Comparison of ENCODE assay signal across 34 cellular contexts in genomic region chr6:107047807-107048206, GRCh38.
"Had no signal": no experiment of that assay in that cellular context is flagged by ENCODE, and none has a peak within 500 bp of the region (broad histone marks: within the 10 kb centered on the region; RNA-seq: fewer than 3 reads in every experiment).

No MANE protein-coding gene starts in this region.

- H3K27me3 ChIP-seq: adrenal gland, cardiac muscle cell had no signal

- H3K27ac ChIP-seq: adrenal gland, cardiac muscle cell, VCaP had no signal

- H3K36me3 Mint-ChIP-seq: activated naive CD4-positive, alpha-beta T cell treated with anti-CD3 and anti-CD28 coated beads, Interleukin-2, amount 50 U/mL, for 72 hours had no signal

- H3K4me1 Mint-ChIP-seq: activated B cell treated with CpG ODN at 0.5 μM for 24 hours; activated naive CD8-positive, alpha-beta T cell treated with anti-CD3 and anti-CD28 coated beads for 36 hours; central memory CD8-positive, alpha-beta T cell had no signal

- H3K36me3 ChIP-seq: cardiac muscle cell had no signal

- H3K4me3 Mint-ChIP-seq: activated B cell treated with CpG ODN at 0.5 μM for 24 hours; activated CD4-positive, alpha-beta memory T cell treated with anti-CD3 and anti-CD28 coated beads for 36 hours; activated CD4-positive, alpha-beta T cell treated with anti-CD3 and anti-CD28 coated beads, Interleukin-2, amount 10 ng/mL, durations not matched to agents 24 days and 14 days; activated CD8-positive, alpha-beta T cell treated with anti-CD3 and anti-CD28 coated beads for 36 hours; activated naive CD4-positive, alpha-beta T cell treated with anti-CD3 and anti-CD28 coated beads for 36 hours; activated naive CD8-positive, alpha-beta T cell treated with anti-CD3 and anti-CD28 coated beads for 36 hours; activated T-cell treated with anti-CD3 and anti-CD28 coated beads, Interleukin-2, amount 50 U/mL, for 4 hours; central memory CD8-positive, alpha-beta T cell; T-helper 1 cell treated with Interleukin-12 subunit alpha and Interleukin-12 subunit beta and Interleukin-4 antibody, amounts not matched to agents 30 μg/mL and 1 μg/mL, for 36 hours; T-helper 2 cell treated with Interferon-gamma antibody and Interleukin-4, amounts not matched to agents 5 μg/mL and 100 μg/mL, for 36 hours had no signal

- DNase-seq: activated B cell treated with CpG ODN at 0.5 μM for 24 hours; activated CD4-positive, alpha-beta memory T cell treated with anti-CD3 and anti-CD28 coated beads for 36 hours; activated CD4-positive, alpha-beta T cell treated with anti-CD3 and anti-CD28 coated beads for 4 hours; activated CD4-positive, alpha-beta T cell treated with anti-CD3 and anti-CD28 coated beads, Interleukin-2, amount 10 ng/mL, durations not matched to agents 24 days and 14 days; activated CD4-positive, alpha-beta T cell treated with anti-CD3 and anti-CD28 coated beads, Interleukin-2, amount 50 U/mL, for 1 hour; activated CD4-positive, alpha-beta T cell treated with anti-CD3 and anti-CD28 coated beads, Interleukin-2, amount 50 U/mL, for 4 hours; activated CD4-positive, CD25-positive, alpha-beta regulatory T cell treated with anti-CD3 and anti-CD28 coated beads, Interleukin-2, amount 50 U/mL, for 72 hours; activated CD8-positive, alpha-beta memory T cell treated with anti-CD3 and anti-CD28 coated beads, Interleukin-2, amount 50 U/mL, for 4 hours; activated CD8-positive, alpha-beta T cell treated with anti-CD3 and anti-CD28 coated beads for 36 hours; activated effector memory CD4-positive, alpha-beta T cell treated with anti-CD3 and anti-CD28 coated beads, Interleukin-2, amount 50 U/mL, for 16 hours; activated gamma-delta T cell treated with Interleukin-2 at 50 U/mL for 16 hours; activated naive CD4-positive, alpha-beta T cell; activated naive CD4-positive, alpha-beta T cell treated with anti-CD3 and anti-CD28 coated beads for 36 hours; activated naive CD4-positive, alpha-beta T cell treated with anti-CD3 and anti-CD28 coated beads, Interleukin-2, amount 50 U/mL, for 16 hours; activated naive CD8-positive, alpha-beta T cell treated with anti-CD3 and anti-CD28 coated beads for 36 hours; activated T-cell treated with anti-CD3 and anti-CD28 coated beads for 4 hours; activated T-cell treated with anti-CD3 and anti-CD28 coated beads, Interleukin-2, amount 50 U/mL, for 1 hour; activated T-cell treated with anti-CD3 and anti-CD28 coated beads, Interleukin-2, amount 50 U/mL, for 4 hours; adrenal gland; amniotic stem cell; aorta; caudate nucleus; cerebellar nuclear complex; SW 1271; T-helper 1 cell; T-helper 2 cell; T-helper 9 cell had no signal

- H3K4me3 ChIP-seq: adrenal gland, cardiac muscle cell had no signal

- ATAC-seq: activated CD8-positive, alpha-beta T cell treated with anti-CD3 and anti-CD28 coated beads for 36 hours; activated naive CD4-positive, alpha-beta T cell treated with anti-CD3 and anti-CD28 coated beads, Interleukin-2, amount 50 U/mL, for 72 hours; activated T-cell treated with anti-CD3 and anti-CD28 coated beads, Interleukin-2, amount 50 U/mL, for 4 hours had no signal

- H3K9me3 Mint-ChIP-seq: activated B cell treated with CpG ODN at 0.5 μM for 24 hours; activated CD4-positive, alpha-beta memory T cell treated with anti-CD3 and anti-CD28 coated beads for 36 hours; activated CD4-positive, alpha-beta T cell treated with anti-CD3 and anti-CD28 coated beads, Interleukin-2, amount 10 ng/mL, durations not matched to agents 24 days and 14 days; activated CD8-positive, alpha-beta T cell treated with anti-CD3 and anti-CD28 coated beads for 36 hours; activated naive CD4-positive, alpha-beta T cell treated with anti-CD3 and anti-CD28 coated beads for 36 hours; activated naive CD4-positive, alpha-beta T cell treated with anti-CD3 and anti-CD28 coated beads, Interleukin-2, amount 50 U/mL, for 72 hours; activated naive CD8-positive, alpha-beta T cell treated with anti-CD3 and anti-CD28 coated beads for 36 hours; activated T-cell treated with anti-CD3 and anti-CD28 coated beads, Interleukin-2, amount 50 U/mL, for 4 hours; central memory CD8-positive, alpha-beta T cell; T-helper 1 cell treated with Interleukin-12 subunit alpha and Interleukin-12 subunit beta and Interleukin-4 antibody, amounts not matched to agents 30 μg/mL and 1 μg/mL, for 36 hours; T-helper 2 cell treated with Interferon-gamma antibody and Interleukin-4, amounts not matched to agents 5 μg/mL and 100 μg/mL, for 36 hours had no signal

- H3K9me3 ChIP-seq: adrenal gland had no signal

- H3K27me3 Mint-ChIP-seq: activated B cell treated with CpG ODN at 0.5 μM for 24 hours; activated CD4-positive, alpha-beta memory T cell treated with anti-CD3 and anti-CD28 coated beads for 36 hours; activated CD4-positive, alpha-beta T cell treated with anti-CD3 and anti-CD28 coated beads, Interleukin-2, amount 10 ng/mL, durations not matched to agents 24 days and 14 days; activated CD8-positive, alpha-beta T cell treated with anti-CD3 and anti-CD28 coated beads for 36 hours; activated naive CD8-positive, alpha-beta T cell treated with anti-CD3 and anti-CD28 coated beads for 36 hours; brain; central memory CD8-positive, alpha-beta T cell had no signal

- H3K27ac Mint-ChIP-seq: activated B cell treated with CpG ODN at 0.5 μM for 24 hours; activated CD4-positive, alpha-beta memory T cell treated with anti-CD3 and anti-CD28 coated beads for 36 hours; activated CD4-positive, alpha-beta T cell treated with anti-CD3 and anti-CD28 coated beads, Interleukin-2, amount 10 ng/mL, durations not matched to agents 24 days and 14 days; activated CD8-positive, alpha-beta T cell treated with anti-CD3 and anti-CD28 coated beads for 36 hours; activated naive CD4-positive, alpha-beta T cell treated with anti-CD3 and anti-CD28 coated beads for 36 hours; activated naive CD4-positive, alpha-beta T cell treated with anti-CD3 and anti-CD28 coated beads, Interleukin-2, amount 50 U/mL, for 72 hours; activated naive CD8-positive, alpha-beta T cell treated with anti-CD3 and anti-CD28 coated beads for 36 hours; T-helper 1 cell treated with Interleukin-12 subunit alpha and Interleukin-12 subunit beta and Interleukin-4 antibody, amounts not matched to agents 30 μg/mL and 1 μg/mL, for 36 hours; T-helper 2 cell treated with Interferon-gamma antibody and Interleukin-4, amounts not matched to agents 5 μg/mL and 100 μg/mL, for 36 hours had no signal
